Comparison of ENCODE assay signal across 1 cellular context in genomic region chr2:169798718-169799495, GRCh38.
A peak's percentile ranks its signal among the peaks of the same experiment; 100 is the strongest.
TF ChIP-seq lines count a peak whose summit lies in the region.

SSB (plus strand) TSS chr2:169798871; CDS start chr2:169800961, 2,090 bp downstream.

TF ChIP-seq in SK-N-SH, 30 proteins besides CTCF, POLR2A, EP300 and RAD21 (continued from another document):
- TF ChIP-seq ZBTB33 (IDR thresholded peaks at IDR 0.05; ENCODE audit: borderline replicate concordance, low read depth) (no peak), EZH2phosphoT487 (IDR thresholded peaks at IDR 0.05; ENCODE audit: borderline replicate concordance, low read depth) (no peak), CHD2 (IDR thresholded peaks at IDR 0.05; ENCODE audit: low read length, partially characterized antibody) (peak; percentile 23), POLR2AphosphoS5 (IDR thresholded peaks at IDR 0.05; ENCODE audit: low read depth, low read length) (peak; percentile 96), IRF3 (IDR thresholded peaks at IDR 0.05; ENCODE audit: low read depth, low read length) (no peak), ELF1 (IDR thresholded peaks at IDR 0.05) (no peak), FOXM1 (IDR thresholded peaks at IDR 0.05; ENCODE audit: low read depth) (no peak), GATA2 (CRISPR knock-in tag; IDR thresholded peaks at IDR 0.05) (no peak)
TF ChIP-seq in SK-N-SH: peak in this region for 7.
